In the genomic region with DNA sequence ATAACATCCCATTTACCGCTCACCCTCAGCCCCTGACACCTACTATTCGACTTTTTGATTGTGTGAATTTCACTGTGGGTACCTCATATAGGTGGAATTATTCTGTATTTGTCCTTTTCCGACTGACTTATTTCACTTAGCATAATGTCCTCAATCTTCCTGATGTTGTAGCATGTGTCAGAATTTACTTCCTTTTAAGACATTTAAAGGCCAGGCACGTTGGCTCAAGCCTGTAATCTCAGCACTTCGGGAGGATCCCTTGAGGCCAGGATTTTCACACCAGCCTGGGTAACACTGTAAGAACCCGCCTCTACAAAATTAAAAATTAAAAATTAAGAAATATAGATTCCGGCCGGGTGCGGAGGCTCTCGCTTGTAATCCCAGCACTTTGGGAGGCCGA, we compare ENCODE assay signal across 18 cellular contexts. TPM values are rescaled to one million over a fixed set of nuclear protein-coding genes. Genes with fewer than 3 reads are reported as not detected.
A peak's percentile ranks its signal among the peaks of the same experiment; 100 is the strongest.
DNase-seq lines count a peak whose midpoint lies in the region; ATAC-seq, FAIRE-seq and TF ChIP-seq lines count a peak whose summit lies in the region.
"Had no signal": no experiment of that assay in that cellular context is flagged by ENCODE, and none has a peak within 500 bp of the region (broad histone marks: within the 10 kb centered on the region; RNA-seq: fewer than 3 reads in every experiment).

No MANE protein-coding gene starts in this region.

- H3K4me1 Mint-ChIP-seq in T-helper 1 cell treated with Interleukin-12 subunit alpha and Interleukin-12 subunit beta and Interleukin-4 antibody, amounts not matched to agents 30 μg/mL and 1 μg/mL, for 36 hours (ENCODE audit: low read depth), result no peaks in the 10 kb centered on the region
- no peaks in the 10 kb centered on the region for H3K4me1 Mint-ChIP-seq in nephron progenitor cell

- no peak overlapping the region for H3K4me3 ChIP-seq in left lung
- H3K4me3 ChIP-seq: BLaER1 treated with 17β-estradiol and CSF1 and Interleukin-3, amounts not matched to agents 10 nM and 100 nM had no signal

- H3K9me3 Mint-ChIP-seq in T-helper 1 cell treated with Interleukin-12 subunit alpha and Interleukin-12 subunit beta and Interleukin-4 antibody, amounts not matched to agents 30 μg/mL and 1 μg/mL, for 36 hours, result no peaks in the 10 kb centered on the region
- peaks cover 4% of the 10 kb centered on the region for H3K9me3 Mint-ChIP-seq in nephron progenitor cell
- H3K9me3 Mint-ChIP-seq: CD4-positive, CD25-positive, alpha-beta regulatory T cell; HFFc6 had no signal

- no peak for TF ChIP-seq CTCF in left lung (IDR thresholded peaks at IDR 0.05)
- no peak for TF ChIP-seq CTCF in nephron progenitor cell (IDR thresholded peaks at IDR 0.05)

- peaks cover 0 to 45% of the 10 kb centered on the region in 2 donors for H3K36me3 ChIP-seq in left lung

- H3K27ac ChIP-seq in left lung, result peak overlapping the region in 1 of 2 donors; percentile 28
- H3K27ac ChIP-seq: 22Rv1; BLaER1 treated with 17β-estradiol and CSF1 and Interleukin-3, amounts not matched to agents 10 nM and 100 nM had no signal

- no peak for FAIRE-seq in GM12892 (lab: Jason Lieb, UNC)
- FAIRE-seq: G401.6, GM12891 had no signal

- no peak overlapping the region for H3K4me3 Mint-ChIP-seq in T-helper 1 cell treated with Interleukin-12 subunit alpha and Interleukin-12 subunit beta and Interleukin-4 antibody, amounts not matched to agents 30 μg/mL and 1 μg/mL, for 36 hours
- no peak overlapping the region for H3K4me3 Mint-ChIP-seq in nephron progenitor cell
- H3K4me3 Mint-ChIP-seq: CD4-positive, CD25-positive, alpha-beta regulatory T cell; HFFc6 had no signal

- H3K27me3 Mint-ChIP-seq in T-helper 1 cell treated with Interleukin-12 subunit alpha and Interleukin-12 subunit beta and Interleukin-4 antibody, amounts not matched to agents 30 μg/mL and 1 μg/mL, for 36 hours (ENCODE audit: low read depth), result no peaks in the 10 kb centered on the region
- H3K27me3 Mint-ChIP-seq in nephron progenitor cell (ENCODE audit: low read depth, poor library complexity), result peaks cover 4% of the 10 kb centered on the region
- H3K27me3 Mint-ChIP-seq: CD4-positive, CD25-positive, alpha-beta regulatory T cell had no signal

- peaks cover 23% of the 10 kb centered on the region for H3K36me3 Mint-ChIP-seq in T-helper 1 cell treated with Interleukin-12 subunit alpha and Interleukin-12 subunit beta and Interleukin-4 antibody, amounts not matched to agents 30 μg/mL and 1 μg/mL, for 36 hours (ENCODE audit: low read depth)
- H3K36me3 Mint-ChIP-seq in nephron progenitor cell (ENCODE audit: low read depth), result peaks cover 49% of the 10 kb centered on the region

- TF ChIP-seq POLR2A in GM12892 (IDR thresholded peaks at IDR 0.05; ENCODE audit: low read depth, low read length), result no peak

- H3K4me1 ChIP-seq in left lung, result no peaks in the 10 kb centered on the region
- H3K4me1 ChIP-seq: BLaER1 treated with 17β-estradiol and CSF1 and Interleukin-3, amounts not matched to agents 10 nM and 100 nM had no signal

- peak overlapping the region; percentile 36 for H3K27ac Mint-ChIP-seq in T-helper 1 cell treated with Interleukin-12 subunit alpha and Interleukin-12 subunit beta and Interleukin-4 antibody, amounts not matched to agents 30 μg/mL and 1 μg/mL, for 36 hours
- peak overlapping the region; percentile 21 for H3K27ac Mint-ChIP-seq in nephron progenitor cell
- H3K27ac Mint-ChIP-seq: HFFc6 had no signal

- intact Hi-C loops in left lung (cut with DNase I), result no loop called here

- no peak for DNase-seq in T-helper 1 cell
- DNase-seq in left lung, result no peak
- DNase-seq in nephron progenitor cell, result no peak
- DNase-seq in GM12892 (ENCODE audit: insufficient read length), result no peak
- DNase-seq in COLO668 (lab: John Stamatoyannopoulos, UW; ENCODE audit: unreplicated experiment), result no peak
- no peak for DNase-seq in NCI-H1105 treated with DMSO at 0.1 percent for 48 hours (lab: John Stamatoyannopoulos, UW)
- DNase-seq: AML-193; CD4-positive, CD25-positive, alpha-beta regulatory T cell; DMS79; HCEC 1CT; HFFc6; IMR-90 had no signal

- no peaks in the 10 kb centered on the region for H3K27me3 ChIP-seq in left lung
- H3K27me3 ChIP-seq: BLaER1 treated with 17β-estradiol and CSF1 and Interleukin-3, amounts not matched to agents 10 nM and 100 nM had no signal

- H3K9me3 ChIP-seq in left lung, result no peaks in the 10 kb centered on the region
- H3K9me3 ChIP-seq: BLaER1 treated with 17β-estradiol and CSF1 and Interleukin-3, amounts not matched to agents 10 nM and 100 nM had no signal

- ATAC-seq in left lung (peak; percentile 56), GM21717 (IDR thresholded peaks at IDR 0.05; ENCODE audit: unreplicated experiment) (no peak)

RNA-seq across cellular contexts. Expression of gene ZNF490, which starts 13.0 kb away (rescaled TPM):
- 10 to 100 TPM in 1 of 2 donors, 1 to 10 TPM in 1; 9.2 to 11.7 TPM for total RNA-seq in left lung
- polyA plus RNA-seq in GM12892 (2012; ENCODE audit: missing spikeins), result 4.5 TPM

RNA-seq across cellular contexts. Expression of gene ZNF791, which starts 13.1 kb away (rescaled TPM):
- 10 to 100 TPM; 18.0 to 23.3 TPM for total RNA-seq in left lung
- polyA plus RNA-seq in GM12892 (2012; ENCODE audit: missing spikeins), result 14.6 TPM

RNA-seq across cellular contexts. Expression of gene ZNF564, which starts 46.3 kb away (rescaled TPM):
- total RNA-seq in left lung, result 10 to 100 TPM in 1 of 2 donors, 1 to 10 TPM in 1; 9.9 to 12.5 TPM
- polyA plus RNA-seq in GM12892 (2012; ENCODE audit: missing spikeins), result 5.5 TPM
